Comparison of ENCODE assay signal across 2 cellular contexts in the genomic region with DNA sequence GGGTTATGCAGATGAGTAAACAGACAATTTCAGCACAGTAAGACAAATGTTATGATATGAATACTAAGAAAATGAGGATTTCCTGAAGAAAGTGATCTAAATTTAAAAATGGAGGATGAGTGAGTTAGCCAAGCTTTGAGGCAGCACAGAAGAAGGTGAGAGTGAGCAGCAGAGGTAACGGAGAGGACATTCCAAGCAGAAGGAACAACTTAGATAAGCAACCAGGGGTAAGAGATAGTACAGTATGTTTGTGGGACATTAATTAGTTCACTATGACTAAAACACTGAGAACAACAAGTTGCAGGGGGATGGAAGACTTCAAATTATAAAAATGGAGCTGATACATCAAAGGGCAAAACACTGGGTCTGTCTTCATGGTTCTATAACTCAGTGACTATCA.
TF ChIP-seq lines count a peak whose summit lies in the region.

No MANE protein-coding gene starts in this region.

TF ChIP-seq in GM12891, 5 proteins besides CTCF, POLR2A, EP300 and RAD21:
- TF ChIP-seq POU2F2 (IDR thresholded peaks at IDR 0.05; ENCODE audit: low read depth, low read length), result no peak
- TF ChIP-seq TAF1 (IDR thresholded peaks at IDR 0.05; ENCODE audit: low read depth, low read length), result no peak
- no peak for TF ChIP-seq PAX5 (IDR thresholded peaks at IDR 0.05; ENCODE audit: insufficient read depth, low read length, severe bottlenecking)
- no peak for TF ChIP-seq SPI1 (IDR thresholded peaks at IDR 0.05; ENCODE audit: low read depth, low read length)
- no peak for TF ChIP-seq POLR2AphosphoS5 (IDR thresholded peaks at IDR 0.05; ENCODE audit: low read depth, low read length)

TF ChIP-seq in K562, 482 proteins besides CTCF, POLR2A, EP300 and RAD21:
- TF ChIP-seq YY1 (IDR thresholded peaks at IDR 0.05; ENCODE audit: borderline replicate concordance in 1 of 3, control insufficient read depth in 1 of 3, extremely low read depth in 1 of 3, insufficient read depth in 3 of 3, insufficient read length in 1 of 3, insufficient replicate concordance in 2 of 3, low read depth in 1 of 3, low read length in 2 of 3), result peak in 1 of 3 experiments; percentile 20
- TF ChIP-seq CBFA2T3 (IDR thresholded peaks at IDR 0.05), result peak; percentile 72
- TF ChIP-seq SMARCB1 (IDR thresholded peaks at IDR 0.05; ENCODE audit: insufficient read length, low read depth), result no peak
- TF ChIP-seq CBFA2T2 (conservative IDR thresholded peaks at IDR 0.05), result peak; percentile 19; the same call in 1 of the 2 replicates
- TF ChIP-seq ZNF224 (CRISPR knock-in tag; IDR thresholded peaks at IDR 0.05), result no peak
- peak; percentile 24 for TF ChIP-seq TAF9B (IDR thresholded peaks at IDR 0.05; ENCODE audit: partially characterized antibody)
- TF ChIP-seq ARID1B (IDR thresholded peaks at IDR 0.05), result peak; percentile 63
- TF ChIP-seq, protein P1, sequence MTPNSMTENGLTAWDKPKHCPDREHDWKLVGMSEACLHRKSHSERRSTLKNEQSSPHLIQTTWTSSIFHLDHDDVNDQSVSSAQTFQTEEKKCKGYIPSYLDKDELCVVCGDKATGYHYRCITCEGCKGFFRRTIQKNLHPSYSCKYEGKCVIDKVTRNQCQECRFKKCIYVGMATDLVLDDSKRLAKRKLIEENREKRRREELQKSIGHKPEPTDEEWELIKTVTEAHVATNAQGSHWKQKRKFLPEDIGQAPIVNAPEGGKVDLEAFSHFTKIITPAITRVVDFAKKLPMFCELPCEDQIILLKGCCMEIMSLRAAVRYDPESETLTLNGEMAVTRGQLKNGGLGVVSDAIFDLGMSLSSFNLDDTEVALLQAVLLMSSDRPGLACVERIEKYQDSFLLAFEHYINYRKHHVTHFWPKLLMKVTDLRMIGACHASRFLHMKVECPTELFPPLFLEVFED (CRISPR knock-in tag; conservative IDR thresholded peaks at IDR 0.05), result no peak
- TF ChIP-seq DPF2 (IDR thresholded peaks at IDR 0.05), result peak; percentile 44; the same call in 1 of the 2 replicates
- peak; percentile 23; the same call in 1 of the 2 replicates for TF ChIP-seq GATAD2B (IDR thresholded peaks at IDR 0.05; ENCODE audit: borderline replicate concordance)
- TF ChIP-seq STAT5A (IDR thresholded peaks at IDR 0.05; ENCODE audit: borderline replicate concordance, low read length), result 0 out of 2 replicates have a peak, but pooled peaks have one; percentile 19
- 0 out of 2 replicates have a peak, but pooled peaks have one; percentile 32 for TF ChIP-seq EHMT2 (IDR thresholded peaks at IDR 0.05)
- 0 out of 2 replicates have a peak, but pooled peaks have one; percentile 21 for TF ChIP-seq SMARCE1 (IDR thresholded peaks at IDR 0.05)
- no peak for TF ChIP-seq ATF1 (CRISPR knock-in tag; IDR thresholded peaks at IDR 0.05)
- TF ChIP-seq ATF1 (tag; IDR thresholded peaks at IDR 0.05), result no peak
- peak; percentile 32 for TF ChIP-seq TAL1 (IDR thresholded peaks at IDR 0.05)
- TF ChIP-seq, protein P2, sequence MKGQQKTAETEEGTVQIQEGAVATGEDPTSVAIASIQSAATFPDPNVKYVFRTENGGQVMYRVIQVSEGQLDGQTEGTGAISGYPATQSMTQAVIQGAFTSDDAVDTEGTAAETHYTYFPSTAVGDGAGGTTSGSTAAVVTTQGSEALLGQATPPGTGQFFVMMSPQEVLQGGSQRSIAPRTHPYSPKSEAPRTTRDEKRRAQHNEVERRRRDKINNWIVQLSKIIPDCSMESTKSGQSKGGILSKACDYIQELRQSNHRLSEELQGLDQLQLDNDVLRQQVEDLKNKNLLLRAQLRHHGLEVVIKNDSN (CRISPR knock-in tag; IDR thresholded peaks at IDR 0.05), result no peak
- TF ChIP-seq ASH1L (IDR thresholded peaks at IDR 0.05; ENCODE audit: borderline replicate concordance, low read depth, partially characterized antibody), result no peak
- TF ChIP-seq HMBOX1 (IDR thresholded peaks at IDR 0.05), result peak; percentile 85
- TF ChIP-seq NCOR1 (IDR thresholded peaks at IDR 0.05), result peak; percentile 25; the same call in 1 of the 2 replicates
- TF ChIP-seq TCF3 (CRISPR knock-in tag; IDR thresholded peaks at IDR 0.05), result peak; percentile 73
- TF ChIP-seq TEAD4 (IDR thresholded peaks at IDR 0.05; ENCODE audit: low read length), result peak; percentile 76
- TF ChIP-seq TEAD4 (CRISPR knock-in tag; IDR thresholded peaks at IDR 0.05; ENCODE audit: borderline replicate concordance), result no peak
- TF ChIP-seq CCAR2 (IDR thresholded peaks at IDR 0.05; ENCODE audit: low read depth, low read length), result no peak
- no peak for TF ChIP-seq ZNF644 (tag; IDR thresholded peaks at IDR 0.05; ENCODE audit: low read depth)
- TF ChIP-seq ELF4 (CRISPR knock-in tag; IDR thresholded peaks at IDR 0.05), result 0 out of 2 replicates have a peak, but pooled peaks have one; percentile 36
- TF ChIP-seq ZNF175 (CRISPR knock-in tag; IDR thresholded peaks at IDR 0.05; ENCODE audit: low read depth), result no peak
- TF ChIP-seq SMARCA4 (IDR thresholded peaks at IDR 0.05), result peak; percentile 63
- TF ChIP-seq GATA2 (CRISPR knock-in tag; IDR thresholded peaks at IDR 0.05), result 0 out of 2 replicates have a peak, but pooled peaks have one; percentile 15
